In the genomic region with DNA sequence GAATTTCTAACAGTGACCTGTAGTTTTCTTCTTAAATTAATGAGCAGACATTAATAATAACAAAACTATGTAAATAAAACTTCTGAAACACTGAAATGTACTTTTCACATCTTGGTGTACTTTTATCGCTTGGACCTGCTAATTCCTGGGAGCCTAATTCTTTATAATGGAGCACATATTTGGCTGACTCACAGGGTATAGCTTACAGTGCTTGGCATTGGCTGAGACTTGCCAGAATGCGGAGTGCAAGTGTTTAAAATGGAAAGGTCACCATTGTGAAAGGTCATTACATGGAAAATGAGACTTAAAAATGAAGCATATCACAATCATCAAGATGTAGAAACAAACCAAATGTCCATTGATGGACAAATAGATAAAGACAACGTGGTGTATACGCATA, we compare ENCODE assay signal across 20 cellular contexts.
DNase-seq lines count a peak whose midpoint lies in the region; ATAC-seq, FAIRE-seq and TF ChIP-seq lines count a peak whose summit lies in the region.
"Had no signal": no experiment of that assay in that cellular context is flagged by ENCODE, and none has a peak within 500 bp of the region (broad histone marks: within the 10 kb centered on the region; RNA-seq: fewer than 3 reads in every experiment).

No MANE protein-coding gene starts in this region.

- no peak for DNase-seq in SK-N-SH
- DNase-seq in endothelial cell of umbilical vein (ENCODE audit: low read depth, low spot score): peak; percentile 9
- no peak for DNase-seq in heart right ventricle
- DNase-seq in tibial artery: no peak
- DNase-seq in SW 1271 (lab: John Stamatoyannopoulos, UW): no peak
- DNase-seq in NK-92 treated with Interleukin-12 subunit alpha and Interleukin-12 subunit beta, amount 100 ng/mL, for 24 hours (lab: John Stamatoyannopoulos, UW): no peak
- no peak for DNase-seq in stimulated activated CD4-positive, alpha-beta T cell treated with anti-CD3 and anti-CD28 coated beads, Interleukin-4, amount 100 ng/mL, for 24 hours
- DNase-seq: DND-41, H7, IMR-90, NCI-H1417 treated with DMSO at 0.1 percent for 48 hours, NCI-H187 treated with DMSO at 0.1 percent for 48 hours, NCI-H2227 treated with DMSO at 0.1 percent for 48 hours, NCI-H510A treated with DMSO at 0.1 percent for 48 hours, PC-3, RPMI8226 had no signal

- no peak overlapping the region for H3K4me3 ChIP-seq in SK-N-SH (ENCODE audit: low read depth in 2 of 2, low read length in 1 of 2)
- no peak overlapping the region for H3K4me3 ChIP-seq in endothelial cell of umbilical vein (replicated peaks in 1 of 3; ENCODE audit: insufficient read depth in 1 of 3, low read depth in 1 of 3, low read length in 3 of 3)
- no peak overlapping the region for H3K4me3 ChIP-seq in heart right ventricle
- H3K4me3 ChIP-seq in tibial artery: no peak overlapping the region

- no TSS peak for BruUV-seq in endothelial cell of umbilical vein (replicated peaks; lab: Mats Ljungman, UMichigan)

- POLR2A ChIA-PET in SK-N-SH (lab: Yijun Ruan, JAX) (no interaction called here), endothelial cell of umbilical vein (lab: Charles Lee) (no interaction called here)

- H4K20me1 ChIP-seq in SK-N-SH (ENCODE audit: insufficient read depth): no peaks in the 10 kb centered on the region
- no peaks in the 10 kb centered on the region for H4K20me1 ChIP-seq in endothelial cell of umbilical vein (replicated peaks; ENCODE audit: control insufficient read depth, extremely low read depth, insufficient read depth, low read length)

- H3K4me1 ChIP-seq in SK-N-SH (ENCODE audit: control insufficient read depth in 1 of 2, insufficient read depth in 2 of 2, low read depth in 1 of 2, low read length in 1 of 2) (no peaks in the 10 kb centered on the region; a peak in 2 of 4 replicates), endothelial cell of umbilical vein (ENCODE audit: control insufficient read depth, extremely low read depth, insufficient read depth, low read length) (no peaks in the 10 kb centered on the region), heart right ventricle (peaks cover 0 to 71% (median 27%) of the 10 kb centered on the region in 9 donors), tibial artery (peaks cover 0 to 40% (median 13%) of the 10 kb centered on the region in 4 donors)

- dilution Hi-C loops in endothelial cell of umbilical vein (cut with MboI; ENCODE audit: extremely low pct_ligation_motif_present, low sequenced_read_pairs): no loop called here

- H3K9ac ChIP-seq in SK-N-SH (no peak overlapping the region), endothelial cell of umbilical vein (replicated peaks; ENCODE audit: extremely low read depth, insufficient read depth, low read length) (no peak overlapping the region)

- TF ChIP-seq POLR2A in endothelial cell of umbilical vein (IDR thresholded peaks at IDR 0.05; ENCODE audit: low read depth, low read length): no peak

- H3K36me3 ChIP-seq in SK-N-SH (replicated peaks in 1 of 2; ENCODE audit: control insufficient read depth in 1 of 2, insufficient read depth in 2 of 2, low read length in 1 of 2): no peaks in the 10 kb centered on the region
- peaks cover 0 to 5% of the 10 kb centered on the region in 2 experiments for H3K36me3 ChIP-seq in endothelial cell of umbilical vein (ENCODE audit: control insufficient read depth in 2 of 2, extremely low read depth in 1 of 2, insufficient read depth in 2 of 2, low read length in 2 of 2)
- H3K36me3 ChIP-seq in heart right ventricle: peaks cover 0 to 45% (median 0%) of the 10 kb centered on the region in 9 donors
- H3K36me3 ChIP-seq in tibial artery: peaks cover 13 to 20% (median 15%) of the 10 kb centered on the region in 3 donors

- ATAC-seq in SK-N-SH treated with all-trans-retinoic acid at 6 μM for 48 hours (0 out of 3 replicates have a peak, but pooled peaks have one; percentile 41), heart right ventricle (peak in 3 of 8 donors; percentile 29 to 36 (median 33))
- ATAC-seq: PC-3 had no signal

- no peak for TF ChIP-seq CTCF in SK-N-SH (IDR thresholded peaks at IDR 0.05)
- no peak for TF ChIP-seq CTCF in endothelial cell of umbilical vein (IDR thresholded peaks at IDR 0.05; ENCODE audit: extremely low read depth in 1 of 2, insufficient read depth in 1 of 2, low read depth in 1 of 2, low read length in 2 of 2)
- TF ChIP-seq CTCF in heart right ventricle (IDR thresholded peaks at IDR 0.05): no peak
- TF ChIP-seq CTCF in tibial artery (IDR thresholded peaks at IDR 0.05): no peak

- 53% methylated on average over 4 of the region's 4 CpGs for WGBS in SK-N-SH (ENCODE audit: low lambda C conversion rate)
- 41 to 51% methylated on average over 4 of the region's 4 CpGs for WGBS in heart right ventricle, 2 donors

- peak; percentile 42 for FAIRE-seq in endothelial cell of umbilical vein (lab: Jason Lieb, UNC)
- FAIRE-seq: G401.6, HTR-8/SVneo had no signal

- H3F3A ChIP-seq in SK-N-SH (replicated peaks; ENCODE audit: insufficient read depth): no peaks in the 10 kb centered on the region

- H3K9me2 ChIP-seq in SK-N-SH: no peaks in the 10 kb centered on the region

- H3K27ac ChIP-seq in SK-N-SH (ENCODE audit: low read depth in 2 of 2, low read length in 1 of 2) (no peak overlapping the region), endothelial cell of umbilical vein (ENCODE audit: insufficient read depth, low read depth, low read length) (no peak overlapping the region), heart right ventricle (peak overlapping the region in 7 of 10 donors; percentile 2 to 60 (median 45)), tibial artery (peak overlapping the region; percentile 74 to 76)
- H3K27ac ChIP-seq: 22Rv1 had no signal

- H3K27me3 ChIP-seq in SK-N-SH (ENCODE audit: insufficient read depth): no peaks in the 10 kb centered on the region
- H3K27me3 ChIP-seq in endothelial cell of umbilical vein (ENCODE audit: control insufficient read depth in 2 of 2, insufficient read depth in 2 of 2, low read length in 2 of 2): no peaks in the 10 kb centered on the region
- no peaks in the 10 kb centered on the region for H3K27me3 ChIP-seq in heart right ventricle
- H3K27me3 ChIP-seq in tibial artery: no peaks in the 10 kb centered on the region

- no peak for TF ChIP-seq EP300 in SK-N-SH (IDR thresholded peaks at IDR 0.05; ENCODE audit: borderline replicate concordance in 1 of 2, low read depth in 1 of 2, low read length in 1 of 2)

- H3K4me2 ChIP-seq in SK-N-SH (no peak overlapping the region), endothelial cell of umbilical vein (ENCODE audit: insufficient read depth, low read length) (no peak overlapping the region)

- no peak for TF ChIP-seq RAD21 in SK-N-SH (IDR thresholded peaks at IDR 0.05; ENCODE audit: low read length)

- intact Hi-C loops in endothelial cell of umbilical vein (cut with micrococcal nuclease) (no loop called here), heart right ventricle (cut with DNase I) (no loop called here), tibial artery (cut with DNase I; ENCODE audit: low total_unique reads) (no loop called here)

- H3K9me3 ChIP-seq in SK-N-SH: no peaks in the 10 kb centered on the region
- no peaks in the 10 kb centered on the region for H3K9me3 ChIP-seq in endothelial cell of umbilical vein (replicated peaks; ENCODE audit: control insufficient read depth, insufficient read depth, low read length)
- no peaks in the 10 kb centered on the region for H3K9me3 ChIP-seq in heart right ventricle
- H3K9me3 ChIP-seq in tibial artery: no peaks in the 10 kb centered on the region

- no peaks in the 10 kb centered on the region for H3K9me1 ChIP-seq in endothelial cell of umbilical vein (replicated peaks; ENCODE audit: control insufficient read depth, extremely low read depth, insufficient read depth, low read length)

- CTCF ChIA-PET in SK-N-SH (lab: Yijun Ruan, JAX): no interaction called here
- CTCF ChIA-PET in endothelial cell of umbilical vein (lab: Charles Lee): no interaction called here

- H3K79me2 ChIP-seq in SK-N-SH (ENCODE audit: insufficient read depth): no peaks in the 10 kb centered on the region
- no peaks in the 10 kb centered on the region for H3K79me2 ChIP-seq in endothelial cell of umbilical vein (ENCODE audit: control insufficient read depth, insufficient read depth, low read length)

- no peak overlapping the region for H2AFZ ChIP-seq in SK-N-SH (ENCODE audit: low read depth)
- H2AFZ ChIP-seq in endothelial cell of umbilical vein (ENCODE audit: low read depth, low read length): no peak overlapping the region

TF ChIP-seq in SK-N-SH treated with all-trans-retinoic acid at 6 μM for 48 hours, 23 proteins besides CTCF, POLR2A, EP300 and RAD21:
- no peak for TF ChIP-seq ARNTL (CRISPR knock-in tag; IDR thresholded peaks at IDR 0.05; ENCODE audit: borderline replicate concordance, low read depth)

TF ChIP-seq in SK-N-SH, 30 proteins besides CTCF, POLR2A, EP300 and RAD21 (continues in another document):
- TF ChIP-seq NRF1 (IDR thresholded peaks at IDR 0.05; ENCODE audit: low read depth, low read length): no peak
- TF ChIP-seq EZH2phosphoT487 (IDR thresholded peaks at IDR 0.05; ENCODE audit: borderline replicate concordance, low read depth): no peak
- TF ChIP-seq POLR2AphosphoS5 (IDR thresholded peaks at IDR 0.05; ENCODE audit: low read depth, low read length): no peak
- no peak for TF ChIP-seq FOXJ3 (CRISPR knock-in tag; IDR thresholded peaks at IDR 0.05)
- TF ChIP-seq, protein P1, sequence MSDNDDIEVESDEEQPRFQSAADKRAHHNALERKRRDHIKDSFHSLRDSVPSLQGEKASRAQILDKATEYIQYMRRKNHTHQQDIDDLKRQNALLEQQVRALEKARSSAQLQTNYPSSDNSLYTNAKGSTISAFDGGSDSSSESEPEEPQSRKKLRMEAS (IDR thresholded peaks at IDR 0.05; ENCODE audit: low read depth): no peak

TF ChIP-seq in endothelial cell of umbilical vein, 7 proteins besides CTCF, POLR2A, EP300 and RAD21:
- TF ChIP-seq POLR2AphosphoS5 (IDR thresholded peaks at IDR 0.05; ENCODE audit: insufficient read depth, low read depth, low read length) (no peak), JUN (IDR thresholded peaks at IDR 0.05; ENCODE audit: borderline replicate concordance, insufficient read depth, insufficient read length, low read depth) (no peak), GATA2 (IDR thresholded peaks at IDR 0.05; ENCODE audit: insufficient read depth, insufficient read length, low read depth, low read length) (no peak), EZH2 (IDR thresholded peaks at IDR 0.05; ENCODE audit: borderline replicate concordance, low read depth, low read length, severe bottlenecking) (no peak), FOS (IDR thresholded peaks at IDR 0.05; ENCODE audit: borderline replicate concordance, insufficient read depth, low read length) (no peak), MYC (IDR thresholded peaks at IDR 0.05; ENCODE audit: low read depth, low read length) (no peak)
- TF ChIP-seq, protein P1 (IDR thresholded peaks at IDR 0.05; ENCODE audit: insufficient read depth, insufficient read length): no peak

Comparison
In these comparisons a context has a peak if more than half of its experiments do, and no peak if none do; other contexts are left out.
1. H3K27ac ChIP-seq: peak in heart right ventricle (7 of 10) and tibial artery (2 of 2); none in SK-N-SH (0 of 2) and endothelial cell of umbilical vein (single experiment).